20 cellular contexts compared by ENCODE assay signal in the genomic region with DNA sequence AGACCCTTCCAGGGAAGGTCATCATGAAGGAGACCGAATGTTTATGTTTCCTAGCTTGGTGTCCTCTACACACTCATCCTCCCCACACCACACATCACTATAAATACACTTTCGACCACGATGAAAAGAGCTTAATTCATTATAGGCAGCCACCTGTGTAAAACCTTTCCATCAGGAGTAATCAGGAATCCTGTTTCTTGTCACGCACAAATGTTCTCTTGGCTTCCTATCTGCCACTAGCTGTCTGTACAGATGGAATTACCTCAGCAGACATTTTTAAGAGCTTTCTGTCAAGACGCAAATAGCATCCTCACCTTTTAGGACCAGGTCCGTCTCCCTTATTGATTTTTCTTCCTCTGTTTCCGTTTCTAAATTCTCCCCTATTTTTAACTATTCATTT.
DNase-seq lines count a peak whose midpoint lies in the region; ATAC-seq and TF ChIP-seq lines count a peak whose summit lies in the region.
"Had no signal": no experiment of that assay in that cellular context is flagged by ENCODE, and none has a peak within 500 bp of the region (broad histone marks: within the 10 kb centered on the region; RNA-seq: fewer than 3 reads in every experiment).

No MANE protein-coding gene starts in this region.

- no peaks in the 10 kb centered on the region for H3K9me3 Mint-ChIP-seq in activated T-cell treated with anti-CD3 and anti-CD28 coated beads, Interleukin-2, amount 50 U/mL, for 24 hours
- H3K9me3 Mint-ChIP-seq in T-cell (no peaks in the 10 kb centered on the region), neural progenitor cell (no peaks in the 10 kb centered on the region)
- H3K9me3 Mint-ChIP-seq: H9, nephron had no signal

- peaks cover 96% of the 10 kb centered on the region for H3K36me3 Mint-ChIP-seq in activated T-cell treated with anti-CD3 and anti-CD28 coated beads, Interleukin-2, amount 50 U/mL, for 24 hours (ENCODE audit: low read depth)
- peaks cover 60% of the 10 kb centered on the region for H3K36me3 Mint-ChIP-seq in T-cell
- H3K36me3 Mint-ChIP-seq in neural progenitor cell, result peaks cover 18% of the 10 kb centered on the region

- H3K36me3 ChIP-seq in neural progenitor cell, result no peaks in the 10 kb centered on the region
- H3K36me3 ChIP-seq: MG63, sigmoid colon, uterus had no signal

- no peaks in the 10 kb centered on the region for H3F3A ChIP-seq in neural progenitor cell (ENCODE audit: low read depth)

- DNase-seq in activated T-cell treated with anti-CD3 and anti-CD28 coated beads, Interleukin-2, amount 50 U/mL, for 24 hours, result no peak
- DNase-seq in activated T-cell treated with anti-CD3 and anti-CD28 coated beads, Interleukin-2, amount 50 U/mL, for 1 hour, result no peak
- DNase-seq in T-cell, result no peak
- DNase-seq in caudate nucleus (lab: John Stamatoyannopoulos, UW), result peak in 2 of 61 donors; percentile 26 to 59
- DNase-seq in neural progenitor cell (ENCODE audit: low spot score), result no peak
- no peak for DNase-seq in COR-L47 (lab: John Stamatoyannopoulos, UW)
- no peak for DNase-seq in H4 (ENCODE audit: low spot score)
- DNase-seq: H9, left colon, MG63, NCI-H1417 treated with DMSO at 0.1 percent for 48 hours, NCI-H2107, NCI-H510A, SIG-M5, sigmoid colon, uterus had no signal

- no peaks in the 10 kb centered on the region for H3K27me3 Mint-ChIP-seq in activated T-cell treated with anti-CD3 and anti-CD28 coated beads, Interleukin-2, amount 50 U/mL, for 24 hours
- H3K27me3 Mint-ChIP-seq in T-cell (no peaks in the 10 kb centered on the region), neural progenitor cell (ENCODE audit: insufficient read depth, low read depth) (peaks cover 2% of the 10 kb centered on the region)

- peak overlapping the region; percentile 93 for H3K27ac Mint-ChIP-seq in activated T-cell treated with anti-CD3 and anti-CD28 coated beads, Interleukin-2, amount 50 U/mL, for 24 hours
- H3K27ac Mint-ChIP-seq in T-cell (peak overlapping the region; percentile 69 to 71), neural progenitor cell (peak overlapping the region; percentile 2)
- H3K27ac Mint-ChIP-seq: nephron had no signal

- H3K4me1 Mint-ChIP-seq in activated T-cell treated with anti-CD3 and anti-CD28 coated beads, Interleukin-2, amount 50 U/mL, for 24 hours (ENCODE audit: low read depth), result peaks cover 69% of the 10 kb centered on the region
- H3K4me1 Mint-ChIP-seq in T-cell, result peaks cover 30 to 39% (median 37%) of the 10 kb centered on the region in 3 donors
- H3K4me1 Mint-ChIP-seq in neural progenitor cell, result peaks cover 30% of the 10 kb centered on the region

- H3K79me2 ChIP-seq in neural progenitor cell (ENCODE audit: low read depth), result no peaks in the 10 kb centered on the region

- POLR2A ChIA-PET in T-cell (lab: Charles Lee), result interaction anchor here (0.5 to 0.9 kb wide), 2 partner anchors 9 to 72 kb away, joined by 4 read pairs; no protein-coding TSS in a partner anchor

- no peak overlapping the region for H3K4me2 ChIP-seq in neural progenitor cell

- no peaks in the 10 kb centered on the region for H4K20me1 ChIP-seq in neural progenitor cell (ENCODE audit: low read depth)

- ATAC-seq in T-cell (replicated peaks in 1 of 4) (no peak), GM21723 (IDR thresholded peaks at IDR 0.05; ENCODE audit: unreplicated experiment) (no peak)
- ATAC-seq: K562, left colon had no signal

- peak overlapping the region; percentile 66 for H3K27ac ChIP-seq in caudate nucleus (ENCODE audit: low read depth, low read length)
- H3K27ac ChIP-seq in neural progenitor cell, result no peak overlapping the region
- H3K27ac ChIP-seq: epithelial cell of prostate, uterus had no signal

- H3K4me3 ChIP-seq in neural progenitor cell, result no peak overlapping the region
- H3K4me3 ChIP-seq: K562, MG63, sigmoid colon, uterus had no signal

- no peaks in the 10 kb centered on the region for H3K9me3 ChIP-seq in neural progenitor cell (ENCODE audit: low read depth)
- H3K9me3 ChIP-seq: sigmoid colon, uterus had no signal

- TF ChIP-seq CTCF in neural progenitor cell (IDR thresholded peaks at IDR 0.05), result no peak

- H3K4me3 Mint-ChIP-seq in activated T-cell treated with anti-CD3 and anti-CD28 coated beads, Interleukin-2, amount 50 U/mL, for 24 hours, result peak overlapping the region; percentile 37
- no peak overlapping the region for H3K4me3 Mint-ChIP-seq in T-cell
- no peak overlapping the region for H3K4me3 Mint-ChIP-seq in neural progenitor cell
- H3K4me3 Mint-ChIP-seq: H9, nephron had no signal

- H2AFZ ChIP-seq in neural progenitor cell (replicated peaks), result no peak overlapping the region

- H3K9ac ChIP-seq in neural progenitor cell, result no peak overlapping the region

- no peaks in the 10 kb centered on the region for H3K27me3 ChIP-seq in neural progenitor cell
- H3K27me3 ChIP-seq: sigmoid colon, uterus had no signal

- no peaks in the 10 kb centered on the region for H3K4me1 ChIP-seq in neural progenitor cell
- H3K4me1 ChIP-seq: uterus had no signal

- CTCF ChIA-PET in T-cell (lab: Charles Lee), result interaction anchor here (0.6 to 1.6 kb wide), 4 partner anchors 17 to 417 kb away, joined by 3 to 4 read pairs (median 4); partner anchors contain the start of gene LSM11 (in 1 of the 2)

Comparison
In these comparisons a context has a peak if more than half of its experiments do, and no peak if none do; other contexts are left out.
1. H3K27ac Mint-ChIP-seq: peak in every context shown above with its lines; median percentile 93 in activated T-cell treated with anti-CD3 and anti-CD28 coated beads, Interleukin-2, amount 50 U/mL, for 24 hours; 70 in T-cell; 2 in neural progenitor cell.